In the genomic region with DNA sequence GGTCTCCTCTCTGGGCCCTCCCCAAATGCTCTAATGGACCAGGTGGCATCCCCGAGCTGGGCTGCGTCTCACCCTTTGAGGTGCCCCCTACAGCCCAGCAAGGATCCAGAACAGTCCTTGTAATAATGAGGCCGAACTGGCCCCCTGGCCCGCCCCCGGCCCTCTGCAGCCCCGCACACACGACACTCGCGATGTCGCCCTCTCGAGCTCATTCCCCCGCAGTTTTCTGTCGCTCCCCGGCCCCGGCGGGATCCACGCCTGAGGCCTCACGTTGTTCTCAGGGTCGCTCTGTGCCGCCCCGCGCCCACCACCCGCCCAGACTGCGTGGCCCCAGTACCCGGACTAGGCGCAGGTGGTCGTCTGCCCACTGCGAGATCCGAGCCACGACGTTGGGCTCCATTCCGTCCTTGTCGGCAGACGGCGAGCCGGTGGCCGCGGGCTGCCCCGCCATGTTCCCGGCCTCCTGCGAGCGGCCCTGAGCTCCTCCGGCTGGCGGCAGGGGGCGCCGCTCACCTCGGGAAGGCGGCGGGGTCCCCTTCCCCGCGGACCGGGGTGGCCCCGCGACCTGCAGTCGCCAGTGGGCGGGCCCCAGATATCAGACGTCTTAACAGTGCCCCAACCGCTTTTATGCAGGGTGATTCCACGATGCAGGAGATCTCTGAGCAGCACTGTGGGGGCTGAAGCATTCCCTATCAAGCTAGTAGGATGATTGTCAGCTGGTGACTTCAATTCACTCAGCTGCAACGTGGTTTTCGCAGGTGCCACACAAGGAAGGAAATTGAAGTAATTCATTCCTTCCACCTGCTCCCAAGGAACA, we compare ENCODE assay signal across 8 cellular contexts. TPM values are rescaled to one million over a fixed set of nuclear protein-coding genes. Genes with fewer than 3 reads are reported as not detected.
DNase-seq lines count a peak whose midpoint lies in the region; ATAC-seq and TF ChIP-seq lines count a peak whose summit lies in the region.

A gene with protein sequence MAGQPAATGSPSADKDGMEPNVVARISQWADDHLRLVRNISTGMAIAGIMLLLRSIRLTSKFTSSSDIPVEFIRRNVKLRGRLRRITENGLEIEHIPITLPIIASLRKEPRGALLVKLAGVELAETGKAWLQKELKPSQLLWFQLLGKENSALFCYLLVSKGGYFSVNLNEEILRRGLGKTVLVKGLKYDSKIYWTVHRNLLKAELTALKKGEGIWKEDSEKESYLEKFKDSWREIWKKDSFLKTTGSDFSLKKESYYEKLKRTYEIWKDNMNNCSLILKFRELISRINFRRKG (minus strand): TSS at position 477 of the 817 bp plus-strand sequence. CDS start 26 bp downstream, at position 451.

- peak; percentile 7 for DNase-seq in AG09319 (ENCODE audit: extremely low read depth, low read depth)
- DNase-seq in NCI-H2196 (lab: John Stamatoyannopoulos, UW; ENCODE audit: unreplicated experiment), result peak; percentile 80
- peak; percentile 83 for DNase-seq in activated CD4-positive, CD25-positive, alpha-beta regulatory T cell treated with anti-CD3 and anti-CD28 coated beads, Interleukin-2, amount 50 U/mL, for 72 hours
- DNase-seq in choroid plexus epithelial cell (ENCODE audit: low read depth), result peak; percentile 63
- DNase-seq in left lobe of liver (ENCODE audit: low spot score), result peak; percentile 78
- peak; percentile 78 to 81 for DNase-seq in stimulated activated CD4-positive, alpha-beta T cell treated with anti-CD3 and anti-CD28 coated beads, Interleukin-2, amount 100 ng/mL, for 24 hours

- peak within 1 kb of the TSS; percentile 86 for H3K4me3 ChIP-seq in choroid plexus epithelial cell (ENCODE audit: low read depth, low read length)

- ATAC-seq in GM18870 (IDR thresholded peaks at IDR 0.05; ENCODE audit: unreplicated experiment) (peak; percentile 75), HG03103 (IDR thresholded peaks at IDR 0.05; ENCODE audit: low read depth, unreplicated experiment) (peak; percentile 94), left lobe of liver (peak; percentile 97)

- TF ChIP-seq CTCF in AG09319 (IDR thresholded peaks at IDR 0.05; ENCODE audit: low read depth, low read length) (peak; percentile 60), choroid plexus epithelial cell (conservative IDR thresholded peaks at IDR 0.05; ENCODE audit: low read depth, low read length) (peak; percentile 58)

RNA-seq across cellular contexts. Expression of the gene that starts here (rescaled TPM):
- 0.70 TPM for total RNA-seq in left lobe of liver

Comparison
In these comparisons a context has a peak if more than half of its experiments do, and no peak if none do; other contexts are left out.
1. Peak in every context shown above with its lines: DNase-seq, ATAC-seq and H3K4me3 ChIP-seq.
2. Peak in DNase-seq and ATAC-seq in left lobe of liver; RNA of the gene not detected or under 1 TPM.
3. DNase-seq: peak in every context shown above with its lines; median percentile 83 in activated CD4-positive, CD25-positive, alpha-beta regulatory T cell treated with anti-CD3 and anti-CD28 coated beads, Interleukin-2, amount 50 U/mL, for 72 hours; 80 in NCI-H2196; 80 in stimulated activated CD4-positive, alpha-beta T cell treated with anti-CD3 and anti-CD28 coated beads, Interleukin-2, amount 100 ng/mL, for 24 hours; 78 in left lobe of liver; 63 in choroid plexus epithelial cell; 7 in AG09319.